27 cellular contexts compared by ENCODE assay signal in genomic region chr1:55314740-55315139, GRCh38.
"Had no signal": no experiment of that assay in that cellular context is flagged by ENCODE, and none has a peak within 500 bp of the region (broad histone marks: within the 10 kb centered on the region; RNA-seq: fewer than 3 reads in every experiment).

No MANE protein-coding gene starts in this region.

- H3K79me2 ChIP-seq: hepatocyte, parathyroid adenoma had no signal

- H3K36me3 Mint-ChIP-seq: memory B cell; naive thymus-derived CD4-positive, alpha-beta T cell; neural progenitor cell had no signal

- H3K9me3 ChIP-seq: colonic mucosa, gastroesophageal sphincter, heart left ventricle, right lobe of liver, suprapubic skin, transverse colon, upper lobe of right lung, uterus had no signal

- H3K36me3 ChIP-seq: colonic mucosa, gastroesophageal sphincter, heart left ventricle, neural progenitor cell, right lobe of liver, suprapubic skin, transverse colon, upper lobe of right lung, uterus had no signal

- H3K27me3 Mint-ChIP-seq: stimulated activated naive B cell treated with anti-CD40 and anti-IgM and Interleukin-4, amounts not matched to agents 10 μg/mL and 1 μg/mL and 100 μg/mL, for 72 hours; stimulated activated naive CD8-positive, alpha-beta T cell treated with anti-CD3 and anti-CD28 coated beads, Interleukin-15, Interleukin-2, amounts not matched to agents 100 ng/mL and 50 ng/mL, for 24 hours had no signal

- H3K9me3 Mint-ChIP-seq: dendritic cell treated with granulocyte-macrophage colony-stimulating factor and Interleukin-4, amounts not matched to agents 40 ng/mL and 50 ng/mL, for 4 days; memory B cell; naive thymus-derived CD4-positive, alpha-beta T cell; nephron; neural progenitor cell; stimulated activated naive B cell treated with anti-CD40 and anti-IgM and Interleukin-4, amounts not matched to agents 10 μg/mL and 1 μg/mL and 100 μg/mL, for 72 hours; stimulated activated naive CD8-positive, alpha-beta T cell treated with anti-CD3 and anti-CD28 coated beads, Interleukin-15, Interleukin-2, amounts not matched to agents 100 ng/mL and 50 ng/mL, for 24 hours had no signal

- H3K4me3 Mint-ChIP-seq: dendritic cell treated with granulocyte-macrophage colony-stimulating factor and Interleukin-4, amounts not matched to agents 40 ng/mL and 50 ng/mL, for 4 days; memory B cell; naive thymus-derived CD4-positive, alpha-beta T cell; nephron; neural progenitor cell; stimulated activated naive B cell treated with anti-CD40 and anti-IgM and Interleukin-4, amounts not matched to agents 10 μg/mL and 1 μg/mL and 100 μg/mL, for 72 hours; stimulated activated naive CD8-positive, alpha-beta T cell treated with anti-CD3 and anti-CD28 coated beads, Interleukin-15, Interleukin-2, amounts not matched to agents 100 ng/mL and 50 ng/mL, for 24 hours had no signal

- H3K4me1 ChIP-seq: colonic mucosa, parathyroid adenoma, right lobe of liver, transverse colon, uterus had no signal

- DNase-seq: colonic mucosa; effector CD8-positive, alpha-beta T cell; erythroblast; heart left ventricle; kidney; midbrain; naive thymus-derived CD4-positive, alpha-beta T cell; right lobe of liver; small intestine; stimulated activated CD4-positive, alpha-beta T cell treated with anti-CD3 and anti-CD28 coated beads, Interleukin-15, amount 100 ng/mL, for 24 hours; stimulated activated CD4-positive, alpha-beta T cell treated with anti-CD3 and anti-CD28 coated beads, Interleukin-2, amount 100 ng/mL, for 48 hours; stimulated activated naive B cell treated with anti-CD40 and anti-IgM and Interleukin-4, amounts not matched to agents 10 μg/mL and 1 μg/mL and 100 μg/mL, for 72 hours; transverse colon; upper lobe of right lung; uterus had no signal

- H3K27me3 ChIP-seq: colonic mucosa, gastroesophageal sphincter, heart left ventricle, hepatocyte, neural progenitor cell, right lobe of liver, suprapubic skin, transverse colon, upper lobe of right lung, uterus had no signal

- H3K27ac Mint-ChIP-seq: dendritic cell treated with granulocyte-macrophage colony-stimulating factor and Interleukin-4, amounts not matched to agents 40 ng/mL and 50 ng/mL, for 4 days; memory B cell; naive thymus-derived CD4-positive, alpha-beta T cell; nephron; neural progenitor cell; progenitor cell of endocrine pancreas; stimulated activated naive B cell treated with anti-CD40 and anti-IgM and Interleukin-4, amounts not matched to agents 10 μg/mL and 1 μg/mL and 100 μg/mL, for 72 hours; stimulated activated naive CD8-positive, alpha-beta T cell treated with anti-CD3 and anti-CD28 coated beads, Interleukin-15, Interleukin-2, amounts not matched to agents 100 ng/mL and 50 ng/mL, for 24 hours had no signal

- H3K27ac ChIP-seq: colonic mucosa, gastroesophageal sphincter, heart left ventricle, hepatocyte, neural progenitor cell, parathyroid adenoma, right lobe of liver, suprapubic skin, transverse colon, upper lobe of right lung, uterus had no signal

- H3K9ac ChIP-seq: neural progenitor cell, parathyroid adenoma had no signal

- H3K4me3 ChIP-seq: colonic mucosa, gastroesophageal sphincter, heart left ventricle, hepatocyte, lung, neural progenitor cell, right lobe of liver, suprapubic skin, transverse colon, upper lobe of right lung, uterus had no signal

- H3K4me2 ChIP-seq: hepatocyte had no signal

- ATAC-seq: gastroesophageal sphincter; heart left ventricle; left lobe of liver; naive thymus-derived CD4-positive, alpha-beta T cell; right lobe of liver; stimulated activated naive B cell treated with anti-CD40 and anti-IgM and Interleukin-4, amounts not matched to agents 10 μg/mL and 1 μg/mL and 100 μg/mL, for 72 hours; upper lobe of right lung had no signal
